Comparison of ENCODE assay signal across 13 cellular contexts in genomic region chr15:89352476-89352875, GRCh38. TPM values are rescaled to one million over a fixed set of nuclear protein-coding genes. Genes with fewer than 3 reads are reported as not detected.
DNase-seq lines count a peak whose midpoint lies in the region; ATAC-seq and TF ChIP-seq lines count a peak whose summit lies in the region.
"Had no signal": no experiment of that assay in that cellular context is flagged by ENCODE, and none has a peak within 500 bp of the region (broad histone marks: within the 10 kb centered on the region; RNA-seq: fewer than 3 reads in every experiment).

No MANE protein-coding gene starts in this region.

- H3K36me3 Mint-ChIP-seq in activated CD8-positive, alpha-beta memory T cell treated with anti-CD3 and anti-CD28 coated beads, Interleukin-2, amount 10 ng/mL, durations not matched to agents 7 days and 5 days, result no peaks in the 10 kb centered on the region
- no peaks in the 10 kb centered on the region for H3K36me3 Mint-ChIP-seq in chondrocyte (ENCODE audit: low read depth)
- H3K36me3 Mint-ChIP-seq: CD4-positive, alpha-beta memory T cell had no signal

- H3K4me1 ChIP-seq in spleen (no peaks in the 10 kb centered on the region), SJCRH30 (no peaks in the 10 kb centered on the region), adrenal gland (replicated peaks in 1 of 2) (no peaks in the 10 kb centered on the region)
- H3K4me1 ChIP-seq: BE2C had no signal

- H3K4me3 ChIP-seq in spleen (no peak overlapping the region), SJCRH30 (no peak overlapping the region), adrenal gland (no peak overlapping the region)

- peaks cover 55% of the 10 kb centered on the region for H3K27me3 Mint-ChIP-seq in activated CD8-positive, alpha-beta memory T cell treated with anti-CD3 and anti-CD28 coated beads, Interleukin-2, amount 10 ng/mL, durations not matched to agents 7 days and 5 days
- H3K27me3 Mint-ChIP-seq in chondrocyte (ENCODE audit: low read depth), result peaks cover 59% of the 10 kb centered on the region

- in situ Hi-C loops in ACHN (cut with HindIII; ENCODE audit: low pct_ligation_motif_present, low pct_unique_long_range_greater_than_20kb, low sequenced_read_pairs), result no loop called here

- H3K9me3 ChIP-seq in spleen, result no peaks in the 10 kb centered on the region
- H3K9me3 ChIP-seq in SJCRH30 (replicated peaks), result no peaks in the 10 kb centered on the region
- H3K9me3 ChIP-seq in adrenal gland (replicated peaks in 1 of 3), result no peaks in the 10 kb centered on the region
- H3K9me3 ChIP-seq: BE2C had no signal

- CTCF ChIA-PET in activated CD8-positive, alpha-beta memory T cell treated with anti-CD3 and anti-CD28 coated beads, Interleukin-2, amount 10 ng/mL, durations not matched to agents 7 days and 5 days (lab: Charles Lee), result interaction anchor here (0.8 to 11.3 kb wide), 2 partner anchors 18 to 71 kb away, joined by 3 to 120 read pairs; partner anchors contain the start of gene POLG

- H3K4me3 Mint-ChIP-seq in activated CD8-positive, alpha-beta memory T cell treated with anti-CD3 and anti-CD28 coated beads, Interleukin-2, amount 10 ng/mL, durations not matched to agents 7 days and 5 days, result no peak overlapping the region
- H3K4me3 Mint-ChIP-seq in chondrocyte (ENCODE audit: unreplicated experiment), result no peak overlapping the region
- H3K4me3 Mint-ChIP-seq: CD4-positive, alpha-beta memory T cell; HFFc6 had no signal

- peaks cover 0 to 75% (median 27%) of the 10 kb centered on the region in 7 donors for H3K27me3 ChIP-seq in spleen (replicated peaks in 1 of 7)
- peaks cover 31% of the 10 kb centered on the region for H3K27me3 ChIP-seq in SJCRH30
- peaks cover 33% of the 10 kb centered on the region for H3K27me3 ChIP-seq in adrenal gland
- H3K27me3 ChIP-seq: BE2C had no signal

- ATAC-seq in activated CD8-positive, alpha-beta memory T cell treated with anti-CD3 and anti-CD28 coated beads, Interleukin-2, amount 10 ng/mL, durations not matched to agents 7 days and 5 days, result peak; percentile 42

- H3K27ac ChIP-seq in spleen, result no peak overlapping the region
- H3K27ac ChIP-seq in SJCRH30, result no peak overlapping the region
- H3K27ac ChIP-seq in adrenal gland, result no peak overlapping the region
- H3K27ac ChIP-seq: C4-2B had no signal

- peaks cover 8% of the 10 kb centered on the region for H3K4me1 Mint-ChIP-seq in activated CD8-positive, alpha-beta memory T cell treated with anti-CD3 and anti-CD28 coated beads, Interleukin-2, amount 10 ng/mL, durations not matched to agents 7 days and 5 days
- H3K4me1 Mint-ChIP-seq in chondrocyte (ENCODE audit: low read depth), result no peaks in the 10 kb centered on the region

- H3K9me3 Mint-ChIP-seq in activated CD8-positive, alpha-beta memory T cell treated with anti-CD3 and anti-CD28 coated beads, Interleukin-2, amount 10 ng/mL, durations not matched to agents 7 days and 5 days (ENCODE audit: low read depth), result no peaks in the 10 kb centered on the region
- H3K9me3 Mint-ChIP-seq in chondrocyte (ENCODE audit: low read depth), result no peaks in the 10 kb centered on the region
- H3K9me3 Mint-ChIP-seq: CD4-positive, alpha-beta memory T cell; HFFc6 had no signal

- no peak overlapping the region for H3K27ac Mint-ChIP-seq in activated CD8-positive, alpha-beta memory T cell treated with anti-CD3 and anti-CD28 coated beads, Interleukin-2, amount 10 ng/mL, durations not matched to agents 7 days and 5 days
- no peak overlapping the region for H3K27ac Mint-ChIP-seq in chondrocyte (ENCODE audit: unreplicated experiment)
- H3K27ac Mint-ChIP-seq: CD4-positive, alpha-beta memory T cell; HFFc6 had no signal

- no peak for TF ChIP-seq POLR2A in spleen (IDR thresholded peaks at IDR 0.05)
- no peak for TF ChIP-seq POLR2A in adrenal gland (IDR thresholded peaks at IDR 0.05)

- 67 to 85% (median 73%) methylated on average over 3 to 4 of the region's 4 CpGs for WGBS in spleen, 5 donors
- 52 to 83% (median 62%) methylated on average over 1 to 4 of the region's 4 CpGs for WGBS in adrenal gland, 4 donors

- no peak for DNase-seq in activated CD8-positive, alpha-beta memory T cell treated with anti-CD3 and anti-CD28 coated beads, Interleukin-2, amount 10 ng/mL, durations not matched to agents 7 days and 5 days
- no peak for DNase-seq in activated CD8-positive, alpha-beta memory T cell treated with anti-CD3 and anti-CD28 coated beads, Interleukin-2, amount 50 U/mL, for 4 hours
- DNase-seq in ACHN, result peak; percentile 33
- peak; percentile 72 for DNase-seq in chondrocyte (ENCODE audit: low spot score)
- peak; percentile 60 for DNase-seq in spleen
- DNase-seq in SJCRH30, result no peak
- DNase-seq in adrenal gland, result no peak
- DNase-seq: BE2C; CD4-positive, alpha-beta memory T cell; DMS79; HCEC 1CT; HFFc6 had no signal

- TF ChIP-seq CTCF in chondrocyte (IDR thresholded peaks at IDR 0.05) (no peak), spleen (IDR thresholded peaks at IDR 0.05 in 8 of 11, conservative IDR thresholded peaks at IDR 0.05 in 3 of 11) (no peak), adrenal gland (IDR thresholded peaks at IDR 0.05) (no peak)

- intact Hi-C loops in spleen (cut with DNase I; ENCODE audit: low total_unique reads) (loop anchor here (10.0 kb wide), 1 partner anchor 202 kb away; no protein-coding TSS in a partner anchor), adrenal gland (cut with DNase I) (no loop called here)

- H3K36me3 ChIP-seq in spleen (no peaks in the 10 kb centered on the region), SJCRH30 (no peaks in the 10 kb centered on the region), adrenal gland (replicated peaks in 1 of 2) (no peaks in the 10 kb centered on the region)
- H3K36me3 ChIP-seq: BE2C had no signal

RNA-seq across cellular contexts. Expression of gene POLG, which starts 17.9 kb away (rescaled TPM):
- total RNA-seq in activated CD8-positive, alpha-beta memory T cell treated with anti-CD3 and anti-CD28 coated beads, Interleukin-2, amount 10 ng/mL, durations not matched to agents 7 days and 5 days, result 100 to 1,000 TPM; 117 to 119 TPM
- total RNA-seq in chondrocyte (49.7 to 54.2 TPM (median 52.1 TPM) in 3 replicates), spleen (100 to 1,000 TPM in 1 of 7 donors, 10 to 100 TPM in 6; 63.3 to 105 (median 74.0) TPM), adrenal gland (100 to 1,000 TPM in 1 of 8 donors, 10 to 100 TPM in 7; 42.9 to 127 (median 54.0) TPM)
- polyA plus RNA-seq in spleen (10 to 100 TPM; 38.3 to 57.7 (median 54.9) TPM), adrenal gland (10 to 100 TPM; 25.0 to 76.3 (median 51.3) TPM)
- 47.0 and 50.5 TPM in 2 replicates for total RNA-seq in SJCRH30 (2014; rRNA removed; shearing (Covaris generic))

Comparison
In these comparisons a context has a peak if more than half of its experiments do, and no peak if none do; other contexts are left out.
1. DNase-seq: peak in ACHN (single experiment), chondrocyte (single experiment) and spleen (single experiment); none in activated CD8-positive, alpha-beta memory T cell treated with anti-CD3 and anti-CD28 coated beads, Interleukin-2, amount 10 ng/mL, durations not matched to agents 7 days and 5 days (single experiment), activated CD8-positive, alpha-beta memory T cell treated with anti-CD3 and anti-CD28 coated beads, Interleukin-2, amount 50 U/mL, for 4 hours (single experiment), SJCRH30 (0 of 2) and adrenal gland (0 of 7).